Comparison of ENCODE assay signal across 16 cellular contexts in the genomic region with DNA sequence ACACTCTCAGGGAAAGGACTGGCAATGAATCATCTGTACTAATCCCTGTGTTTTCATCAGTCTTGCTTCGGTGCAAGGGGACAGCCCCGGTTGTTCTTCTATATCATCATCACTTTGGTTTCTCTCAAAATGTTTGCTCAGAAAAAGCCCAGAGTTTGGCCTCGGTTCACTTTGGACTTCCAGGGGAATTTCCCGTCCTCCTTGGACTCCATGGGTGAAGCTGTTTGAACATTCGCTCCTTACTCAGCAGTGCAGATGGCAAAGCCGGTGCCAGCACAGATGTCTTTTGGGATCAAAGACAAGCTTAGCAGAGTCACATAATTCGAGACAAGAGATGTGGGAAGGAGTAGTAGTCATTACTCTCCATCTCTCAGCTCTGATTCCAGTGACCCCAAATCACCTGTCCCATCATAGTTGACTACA.
DNase-seq lines count a peak whose midpoint lies in the region; ATAC-seq and TF ChIP-seq lines count a peak whose summit lies in the region.
"Had no signal": no experiment of that assay in that cellular context is flagged by ENCODE, and none has a peak within 500 bp of the region (broad histone marks: within the 10 kb centered on the region; RNA-seq: fewer than 3 reads in every experiment).

No MANE protein-coding gene starts in this region.

- H3K36me3 Mint-ChIP-seq in activated naive CD4-positive, alpha-beta T cell treated with anti-CD3 and anti-CD28 coated beads for 36 hours (ENCODE audit: low read depth), result no peaks in the 10 kb centered on the region
- H3K36me3 Mint-ChIP-seq in activated naive CD8-positive, alpha-beta T cell treated with anti-CD3 and anti-CD28 coated beads, Interleukin-2, amount 50 U/mL, for 24 hours (ENCODE audit: low read depth), result no peaks in the 10 kb centered on the region
- H3K36me3 Mint-ChIP-seq in stimulated activated effector memory CD8-positive, alpha-beta T cell treated with anti-CD3 and anti-CD28 coated beads, Interleukin-12 subunit alpha, Interleukin-12 subunit beta, amount 100 ng/mL, for 72 hours, result no peaks in the 10 kb centered on the region

- CTCF ChIA-PET in activated naive CD4-positive, alpha-beta T cell treated with anti-CD3 and anti-CD28 coated beads for 36 hours (lab: Charles Lee), result interaction anchor here (0.9 to 1.5 kb wide), 3 partner anchors 11 to 318 kb away, joined by 3 to 4 read pairs (median 3); no protein-coding TSS in a partner anchor

- H3K4me3 ChIP-seq in foreskin fibroblast (ENCODE audit: low read depth in 1 of 2, low read length in 2 of 2), result no peak overlapping the region
- H3K4me3 ChIP-seq: cardiac muscle cell, lower lobe of right lung, stomach had no signal

- DNase-seq in activated naive CD4-positive, alpha-beta T cell treated with anti-CD3 and anti-CD28 coated beads for 36 hours, result peak; percentile 68
- no peak for DNase-seq in activated naive CD4-positive, alpha-beta T cell (lab: John Stamatoyannopoulos, UW)
- DNase-seq in HT1080 (ENCODE audit: low read depth) (peak; percentile 32), NCI-H2107 treated with DMSO at 0.1 percent for 48 hours (lab: John Stamatoyannopoulos, UW; ENCODE audit: unreplicated experiment) (no peak), foreskin fibroblast (no peak)
- DNase-seq in activated naive CD8-positive, alpha-beta T cell treated with anti-CD3 and anti-CD28 coated beads, Interleukin-2, amount 50 U/mL, for 24 hours, result peak; percentile 34
- DNase-seq in stimulated activated effector memory CD8-positive, alpha-beta T cell treated with anti-CD3 and anti-CD28 coated beads, Interleukin-12 subunit alpha, Interleukin-12 subunit beta, amount 100 ng/mL, for 72 hours (ENCODE audit: low spot score in 2 of 2), result peak in 1 of 2 donors; percentile 62
- DNase-seq: hypothalamus, lower lobe of right lung, NCI-H1105, NCI-H510A, stomach, T-helper 9 cell had no signal

- ATAC-seq in activated naive CD8-positive, alpha-beta T cell treated with anti-CD3 and anti-CD28 coated beads, Interleukin-2, amount 50 U/mL, for 24 hours, result peak; percentile 73
- peak; percentile 89 for ATAC-seq in stimulated activated effector memory CD8-positive, alpha-beta T cell treated with anti-CD3 and anti-CD28 coated beads, Interleukin-12 subunit alpha, Interleukin-12 subunit beta, amount 100 ng/mL, for 72 hours
- ATAC-seq in GM19035 (IDR thresholded peaks at IDR 0.05; ENCODE audit: unreplicated experiment), result no peak
- ATAC-seq: HCT116, lower lobe of right lung had no signal

- intact Hi-C loops in activated naive CD4-positive, alpha-beta T cell treated with anti-CD3 and anti-CD28 coated beads for 36 hours (cut with micrococcal nuclease), result loop anchor here (1.0 to 5.0 kb wide), 5 partner anchors 11 to 613 kb away; partner anchors contain the start of genes AKNA and TNFSF8

- TF ChIP-seq CTCF in foreskin fibroblast (IDR thresholded peaks at IDR 0.05; ENCODE audit: low read depth, low read length), result no peak

- H3K4me1 Mint-ChIP-seq in activated naive CD4-positive, alpha-beta T cell treated with anti-CD3 and anti-CD28 coated beads for 36 hours (ENCODE audit: low read depth), result peaks cover 51% of the 10 kb centered on the region
- H3K4me1 Mint-ChIP-seq in activated naive CD8-positive, alpha-beta T cell treated with anti-CD3 and anti-CD28 coated beads, Interleukin-2, amount 50 U/mL, for 24 hours, result peaks cover 68% of the 10 kb centered on the region
- H3K4me1 Mint-ChIP-seq in stimulated activated effector memory CD8-positive, alpha-beta T cell treated with anti-CD3 and anti-CD28 coated beads, Interleukin-12 subunit alpha, Interleukin-12 subunit beta, amount 100 ng/mL, for 72 hours, result peaks cover 28% of the 10 kb centered on the region

- H3K27ac Mint-ChIP-seq in activated naive CD4-positive, alpha-beta T cell treated with anti-CD3 and anti-CD28 coated beads for 36 hours, result peak overlapping the region; percentile 83
- H3K27ac Mint-ChIP-seq in activated naive CD8-positive, alpha-beta T cell treated with anti-CD3 and anti-CD28 coated beads, Interleukin-2, amount 50 U/mL, for 24 hours, result peak overlapping the region; percentile 81
- no peak overlapping the region for H3K27ac Mint-ChIP-seq in stimulated activated effector memory CD8-positive, alpha-beta T cell treated with anti-CD3 and anti-CD28 coated beads, Interleukin-12 subunit alpha, Interleukin-12 subunit beta, amount 100 ng/mL, for 72 hours

- peak overlapping the region; percentile 66 for H3K4me3 Mint-ChIP-seq in activated naive CD4-positive, alpha-beta T cell treated with anti-CD3 and anti-CD28 coated beads for 36 hours
- peak overlapping the region; percentile 76 for H3K4me3 Mint-ChIP-seq in activated naive CD8-positive, alpha-beta T cell treated with anti-CD3 and anti-CD28 coated beads, Interleukin-2, amount 50 U/mL, for 24 hours
- H3K4me3 Mint-ChIP-seq in stimulated activated effector memory CD8-positive, alpha-beta T cell treated with anti-CD3 and anti-CD28 coated beads, Interleukin-12 subunit alpha, Interleukin-12 subunit beta, amount 100 ng/mL, for 72 hours, result peak overlapping the region; percentile 52

- H3K27me3 Mint-ChIP-seq in activated naive CD4-positive, alpha-beta T cell treated with anti-CD3 and anti-CD28 coated beads for 36 hours (ENCODE audit: low read depth), result no peaks in the 10 kb centered on the region
- no peaks in the 10 kb centered on the region for H3K27me3 Mint-ChIP-seq in activated naive CD8-positive, alpha-beta T cell treated with anti-CD3 and anti-CD28 coated beads, Interleukin-2, amount 50 U/mL, for 24 hours

- no peaks in the 10 kb centered on the region for H3K9me3 Mint-ChIP-seq in activated naive CD4-positive, alpha-beta T cell treated with anti-CD3 and anti-CD28 coated beads for 36 hours
- peaks cover 5% of the 10 kb centered on the region for H3K9me3 Mint-ChIP-seq in activated naive CD8-positive, alpha-beta T cell treated with anti-CD3 and anti-CD28 coated beads, Interleukin-2, amount 50 U/mL, for 24 hours
- H3K9me3 Mint-ChIP-seq in stimulated activated effector memory CD8-positive, alpha-beta T cell treated with anti-CD3 and anti-CD28 coated beads, Interleukin-12 subunit alpha, Interleukin-12 subunit beta, amount 100 ng/mL, for 72 hours, result no peaks in the 10 kb centered on the region

Comparison
In these comparisons a context has a peak if more than half of its experiments do, and no peak if none do; other contexts are left out.
1. DNase-seq: peak in activated naive CD4-positive, alpha-beta T cell treated with anti-CD3 and anti-CD28 coated beads for 36 hours (single experiment), HT1080 (single experiment) and activated naive CD8-positive, alpha-beta T cell treated with anti-CD3 and anti-CD28 coated beads, Interleukin-2, amount 50 U/mL, for 24 hours (single experiment); none in activated naive CD4-positive, alpha-beta T cell (0 of 4), NCI-H2107 treated with DMSO at 0.1 percent for 48 hours (single experiment) and foreskin fibroblast (0 of 2).
2. Peak in every context shown above with its lines, with median percentiles within 50 percentile points of each other: H3K4me3 Mint-ChIP-seq.